1 cellular context compared by ENCODE assay signal in the genomic region with DNA sequence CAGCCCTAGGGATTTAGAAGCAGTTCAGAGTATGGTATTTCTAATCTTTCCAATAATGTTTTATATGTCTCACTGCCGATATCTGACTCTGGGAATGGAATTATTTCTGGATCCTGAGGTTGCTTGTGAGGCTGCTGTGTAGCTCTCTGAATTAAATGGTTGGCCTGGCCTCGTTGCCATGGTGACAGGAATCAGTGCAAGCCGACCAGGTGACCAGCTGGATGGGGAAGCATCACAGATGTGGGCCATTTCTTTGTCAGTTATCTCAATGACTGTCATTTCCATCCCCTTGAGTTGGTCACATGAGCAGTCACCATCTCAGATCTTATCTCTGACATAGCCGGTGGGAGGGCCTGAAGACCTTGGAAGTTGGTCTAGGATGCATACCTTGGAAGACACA.
TF ChIP-seq lines count a peak whose summit lies in the region.

No MANE protein-coding gene starts in this region.

TF ChIP-seq in SK-N-SH treated with all-trans-retinoic acid at 6 μM for 48 hours, 23 proteins besides CTCF, POLR2A, EP300 and RAD21 (continued from another document):
- TF ChIP-seq SNAI2 (CRISPR knock-in tag; IDR thresholded peaks at IDR 0.05) (no peak), OSR1 (CRISPR knock-in tag; IDR thresholded peaks at IDR 0.05) (no peak)
- TF ChIP-seq, protein P1, sequence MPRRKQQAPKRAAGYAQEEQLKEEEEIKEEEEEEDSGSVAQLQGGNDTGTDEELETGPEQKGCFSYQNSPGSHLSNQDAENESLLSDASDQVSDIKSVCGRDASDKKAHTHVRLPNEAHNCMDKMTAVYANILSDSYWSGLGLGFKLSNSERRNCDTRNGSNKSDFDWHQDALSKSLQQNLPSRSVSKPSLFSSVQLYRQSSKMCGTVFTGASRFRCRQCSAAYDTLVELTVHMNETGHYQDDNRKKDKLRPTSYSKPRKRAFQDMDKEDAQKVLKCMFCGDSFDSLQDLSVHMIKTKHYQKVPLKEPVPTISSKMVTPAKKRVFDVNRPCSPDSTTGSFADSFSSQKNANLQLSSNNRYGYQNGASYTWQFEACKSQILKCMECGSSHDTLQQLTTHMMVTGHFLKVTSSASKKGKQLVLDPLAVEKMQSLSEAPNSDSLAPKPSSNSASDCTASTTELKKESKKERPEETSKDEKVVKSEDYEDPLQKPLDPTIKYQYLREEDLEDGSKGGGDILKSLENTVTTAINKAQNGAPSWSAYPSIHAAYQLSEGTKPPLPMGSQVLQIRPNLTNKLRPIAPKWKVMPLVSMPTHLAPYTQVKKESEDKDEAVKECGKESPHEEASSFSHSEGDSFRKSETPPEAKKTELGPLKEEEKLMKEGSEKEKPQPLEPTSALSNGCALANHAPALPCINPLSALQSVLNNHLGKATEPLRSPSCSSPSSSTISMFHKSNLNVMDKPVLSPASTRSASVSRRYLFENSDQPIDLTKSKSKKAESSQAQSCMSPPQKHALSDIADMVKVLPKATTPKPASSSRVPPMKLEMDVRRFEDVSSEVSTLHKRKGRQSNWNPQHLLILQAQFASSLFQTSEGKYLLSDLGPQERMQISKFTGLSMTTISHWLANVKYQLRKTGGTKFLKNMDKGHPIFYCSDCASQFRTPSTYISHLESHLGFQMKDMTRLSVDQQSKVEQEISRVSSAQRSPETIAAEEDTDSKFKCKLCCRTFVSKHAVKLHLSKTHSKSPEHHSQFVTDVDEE (CRISPR knock-in tag; IDR thresholded peaks at IDR 0.05) = no peak
